In genomic region chr5:43997647-43998251, GRCh38 we compare ENCODE assay signal across 1 cellular context.
TF ChIP-seq lines count a peak whose summit lies in the region.

No MANE protein-coding gene starts in this region.

TF ChIP-seq in HepG2, 621 proteins besides CTCF, POLR2A, EP300 and RAD21 (continued from another document and continues in another):
- no peak for TF ChIP-seq SRSF1 (optimal IDR thresholded peaks at IDR 0.05; ENCODE audit: low read depth, low read length)
- TF ChIP-seq ZNF557 (CRISPR knock-in tag; IDR thresholded peaks at IDR 0.05) = no peak
- TF ChIP-seq ZBTB40 (IDR thresholded peaks at IDR 0.05) = no peak
- TF ChIP-seq ZBTB40 (CRISPR knock-in tag; IDR thresholded peaks at IDR 0.05) = peak; percentile 34; the same call in 1 of the 2 replicates
- TF ChIP-seq FOXK1 (CRISPR knock-in tag; IDR thresholded peaks at IDR 0.05; ENCODE audit: borderline replicate concordance, low read depth) = peak; percentile 96
- no peak for TF ChIP-seq ZNF136 (CRISPR knock-in tag; IDR thresholded peaks at IDR 0.05; ENCODE audit: low read depth)
- no peak; the same call in 1 of the 2 replicates for TF ChIP-seq ZSCAN5A (CRISPR knock-in tag; IDR thresholded peaks at IDR 0.05; ENCODE audit: borderline replicate concordance)
- TF ChIP-seq ZNF564 (CRISPR knock-in tag; IDR thresholded peaks at IDR 0.05) = 0 out of 2 replicates have a peak, but pooled peaks have one; percentile 40
- TF ChIP-seq ZNF800 (CRISPR knock-in tag; IDR thresholded peaks at IDR 0.05) = no peak
- TF ChIP-seq ZNF256 (CRISPR knock-in tag; conservative IDR thresholded peaks at IDR 0.05) = no peak
- peak; percentile 93 for TF ChIP-seq SOX13 (IDR thresholded peaks at IDR 0.05)
- TF ChIP-seq SOX13 (CRISPR knock-in tag; conservative IDR thresholded peaks at IDR 0.05 in 1 of 2, IDR thresholded peaks at IDR 0.05 in 1 of 2) = peak in 1 of 2 experiments; percentile 98; a peak in 2 of 4 replicates
- TF ChIP-seq, protein P1, sequence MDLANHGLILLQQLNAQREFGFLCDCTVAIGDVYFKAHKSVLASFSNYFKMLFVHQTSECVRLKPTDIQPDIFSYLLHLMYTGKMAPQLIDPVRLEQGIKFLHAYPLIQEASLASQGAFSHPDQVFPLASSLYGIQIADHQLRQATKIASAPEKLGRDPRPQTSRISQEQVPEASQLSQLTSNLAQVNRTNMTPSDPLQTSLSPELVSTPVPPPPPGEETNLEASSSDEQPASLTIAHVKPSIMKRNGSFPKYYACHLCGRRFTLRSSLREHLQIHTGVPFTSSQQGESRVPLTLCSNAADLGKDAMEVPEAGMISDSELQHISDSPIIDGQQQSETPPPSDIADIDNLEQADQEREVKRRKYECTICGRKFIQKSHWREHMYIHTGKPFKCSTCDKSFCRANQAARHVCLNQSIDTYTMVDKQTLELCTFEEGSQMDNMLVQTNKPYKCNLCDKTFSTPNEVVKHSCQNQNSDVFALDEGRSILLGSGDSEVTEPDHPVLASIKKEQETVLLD (CRISPR knock-in tag; IDR thresholded peaks at IDR 0.05; ENCODE audit: low read depth) = no peak
- TF ChIP-seq MATR3 (CRISPR knock-in tag; IDR thresholded peaks at IDR 0.05) = no peak
- TF ChIP-seq JUN (CRISPR knock-in tag; IDR thresholded peaks at IDR 0.05) = peak; percentile 79; the same call in 1 of the 2 replicates
- no peak for TF ChIP-seq SMAD9 (CRISPR knock-in tag; IDR thresholded peaks at IDR 0.05)
- TF ChIP-seq FLYWCH1 (CRISPR knock-in tag; IDR thresholded peaks at IDR 0.05) = no peak
- TF ChIP-seq ZNF124 (CRISPR knock-in tag; IDR thresholded peaks at IDR 0.05) = 0 out of 2 replicates have a peak, but pooled peaks have one; percentile 21
- peak; percentile 98 for TF ChIP-seq HMG20B (CRISPR knock-in tag; conservative IDR thresholded peaks at IDR 0.05)
- peak; percentile 65; the same call in 1 of the 2 replicates for TF ChIP-seq ZNF605 (CRISPR knock-in tag; IDR thresholded peaks at IDR 0.05)
- peak; percentile 85 for TF ChIP-seq HIC2 (CRISPR knock-in tag; IDR thresholded peaks at IDR 0.05; ENCODE audit: low read depth)
- TF ChIP-seq, protein P2, sequence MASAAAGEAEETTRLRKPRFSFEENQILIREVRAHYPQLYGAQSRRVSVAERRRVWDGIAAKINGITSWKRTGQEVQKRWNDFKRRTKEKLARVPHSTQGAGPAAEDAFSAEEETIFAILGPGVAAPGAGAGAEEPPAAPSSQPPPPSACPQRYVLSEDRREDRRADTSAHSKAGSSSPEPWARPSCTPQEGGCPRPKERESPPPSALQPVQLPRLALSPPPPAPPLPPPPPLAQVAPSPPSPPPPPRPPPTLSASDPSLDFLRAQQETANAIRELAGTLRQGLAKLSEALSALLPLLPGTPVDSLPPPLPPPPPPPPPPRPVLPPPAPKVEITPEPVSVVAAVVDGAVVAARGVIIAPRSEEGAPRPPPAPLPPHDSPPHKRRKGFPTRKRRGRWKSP (CRISPR knock-in tag; IDR thresholded peaks at IDR 0.05) = peak; percentile 63; the same call in 1 of the 2 replicates
- peak; percentile 11; the same call in 1 of the 2 replicates for TF ChIP-seq MAFF (IDR thresholded peaks at IDR 0.05; ENCODE audit: low read depth, low read length)
- TF ChIP-seq TBL1XR1 (IDR thresholded peaks at IDR 0.05; ENCODE audit: borderline replicate concordance, low read length, partially characterized antibody) = no peak
- no peak for TF ChIP-seq HIVEP1 (CRISPR knock-in tag; IDR thresholded peaks at IDR 0.05)
- TF ChIP-seq DNMT3B (CRISPR knock-in tag; conservative IDR thresholded peaks at IDR 0.05) = no peak
- TF ChIP-seq ZNF547 (CRISPR knock-in tag; IDR thresholded peaks at IDR 0.05) = no peak
- TF ChIP-seq ZNF367 (CRISPR knock-in tag; IDR thresholded peaks at IDR 0.05; ENCODE audit: borderline replicate concordance) = no peak
- no peak for TF ChIP-seq SNAI1 (CRISPR knock-in tag; IDR thresholded peaks at IDR 0.05; ENCODE audit: borderline replicate concordance)
- peak; percentile 86 for TF ChIP-seq HNF4A (CRISPR knock-in tag; IDR thresholded peaks at IDR 0.05)
- TF ChIP-seq, protein P3, sequence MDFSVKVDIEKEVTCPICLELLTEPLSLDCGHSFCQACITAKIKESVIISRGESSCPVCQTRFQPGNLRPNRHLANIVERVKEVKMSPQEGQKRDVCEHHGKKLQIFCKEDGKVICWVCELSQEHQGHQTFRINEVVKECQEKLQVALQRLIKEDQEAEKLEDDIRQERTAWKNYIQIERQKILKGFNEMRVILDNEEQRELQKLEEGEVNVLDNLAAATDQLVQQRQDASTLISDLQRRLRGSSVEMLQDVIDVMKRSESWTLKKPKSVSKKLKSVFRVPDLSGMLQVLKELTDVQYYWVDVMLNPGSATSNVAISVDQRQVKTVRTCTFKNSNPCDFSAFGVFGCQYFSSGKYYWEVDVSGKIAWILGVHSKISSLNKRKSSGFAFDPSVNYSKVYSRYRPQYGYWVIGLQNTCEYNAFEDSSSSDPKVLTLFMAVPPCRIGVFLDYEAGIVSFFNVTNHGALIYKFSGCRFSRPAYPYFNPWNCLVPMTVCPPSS (IDR thresholded peaks at IDR 0.05) = no peak
- peak; percentile 54; the same call in 1 of the 2 replicates for TF ChIP-seq GATAD1 (CRISPR knock-in tag; IDR thresholded peaks at IDR 0.05)
- TF ChIP-seq ZSCAN25 (CRISPR knock-in tag; IDR thresholded peaks at IDR 0.05) = no peak
- no peak for TF ChIP-seq ZFP36 (IDR thresholded peaks at IDR 0.05; ENCODE audit: borderline replicate concordance, low read depth, low read length, partially characterized antibody)
- TF ChIP-seq, protein P4, sequence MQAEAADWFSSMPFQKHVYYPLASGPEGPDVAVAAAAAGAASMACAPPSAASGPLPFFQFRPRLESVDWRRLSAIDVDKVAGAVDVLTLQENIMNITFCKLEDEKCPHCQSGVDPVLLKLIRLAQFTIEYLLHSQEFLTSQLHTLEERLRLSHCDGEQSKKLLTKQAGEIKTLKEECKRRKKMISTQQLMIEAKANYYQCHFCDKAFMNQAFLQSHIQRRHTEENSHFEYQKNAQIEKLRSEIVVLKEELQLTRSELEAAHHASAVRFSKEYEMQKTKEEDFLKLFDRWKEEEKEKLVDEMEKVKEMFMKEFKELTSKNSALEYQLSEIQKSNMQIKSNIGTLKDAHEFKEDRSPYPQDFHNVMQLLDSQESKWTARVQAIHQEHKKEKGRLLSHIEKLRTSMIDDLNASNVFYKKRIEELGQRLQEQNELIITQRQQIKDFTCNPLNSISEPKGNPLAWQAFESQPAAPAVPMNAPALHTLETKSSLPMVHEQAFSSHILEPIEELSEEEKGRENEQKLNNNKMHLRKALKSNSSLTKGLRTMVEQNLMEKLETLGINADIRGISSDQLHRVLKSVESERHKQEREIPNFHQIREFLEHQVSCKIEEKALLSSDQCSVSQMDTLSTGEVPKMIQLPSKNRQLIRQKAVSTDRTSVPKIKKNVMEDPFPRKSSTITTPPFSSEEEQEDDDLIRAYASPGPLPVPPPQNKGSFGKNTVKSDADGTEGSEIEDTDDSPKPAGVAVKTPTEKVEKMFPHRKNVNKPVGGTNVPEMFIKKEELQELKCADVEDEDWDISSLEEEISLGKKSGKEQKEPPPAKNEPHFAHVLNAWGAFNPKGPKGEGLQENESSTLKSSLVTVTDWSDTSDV (CRISPR knock-in tag; IDR thresholded peaks at IDR 0.05) = no peak
- TF ChIP-seq NR2F1 (CRISPR knock-in tag; IDR thresholded peaks at IDR 0.05) = peak; percentile 86 to 88
- TF ChIP-seq ZNF652 (CRISPR knock-in tag; IDR thresholded peaks at IDR 0.05; ENCODE audit: borderline replicate concordance, low read depth) = no peak; the same call in 1 of the 2 replicates
- TF ChIP-seq ZNF263 (CRISPR knock-in tag; IDR thresholded peaks at IDR 0.05) = no peak
